1 cellular context compared by ENCODE assay signal in genomic region chr4:114287079-114287696, GRCh38.
TF ChIP-seq lines count a peak whose summit lies in the region.

No MANE protein-coding gene starts in this region.

TF ChIP-seq in HepG2, 621 proteins besides CTCF, POLR2A, EP300 and RAD21 (continued from another document):
- TF ChIP-seq ZNF142 (CRISPR knock-in tag; IDR thresholded peaks at IDR 0.05), result no peak
- peak; percentile 31; the same call in 1 of the 2 replicates for TF ChIP-seq HMG20A (CRISPR knock-in tag; IDR thresholded peaks at IDR 0.05; ENCODE audit: borderline replicate concordance)
- TF ChIP-seq ZMAT5 (CRISPR knock-in tag; IDR thresholded peaks at IDR 0.05; ENCODE audit: borderline replicate concordance, low read depth), result no peak
- TF ChIP-seq KLF13 (CRISPR knock-in tag; IDR thresholded peaks at IDR 0.05), result no peak
- TF ChIP-seq PHF21A (CRISPR knock-in tag; IDR thresholded peaks at IDR 0.05), result peak; percentile 63
- no peak for TF ChIP-seq ZNF670 (CRISPR knock-in tag; IDR thresholded peaks at IDR 0.05; ENCODE audit: borderline replicate concordance)
- peak; percentile 66; the same call in 1 of the 2 replicates for TF ChIP-seq FOXK1 (CRISPR knock-in tag; IDR thresholded peaks at IDR 0.05; ENCODE audit: borderline replicate concordance, low read depth)
- TF ChIP-seq TARDBP (CRISPR knock-in tag; IDR thresholded peaks at IDR 0.05), result peak; percentile 65; the same call in 1 of the 2 replicates
- peak; percentile 98 for TF ChIP-seq ZNF281 (CRISPR knock-in tag; IDR thresholded peaks at IDR 0.05; ENCODE audit: borderline replicate concordance)
- no peak for TF ChIP-seq RFX5 (IDR thresholded peaks at IDR 0.05; ENCODE audit: low read depth, low read length)
- TF ChIP-seq ZNF768 (CRISPR knock-in tag; IDR thresholded peaks at IDR 0.05), result no peak
- 0 out of 2 replicates have a peak, but pooled peaks have one; percentile 36 for TF ChIP-seq ZNF331 (CRISPR knock-in tag; IDR thresholded peaks at IDR 0.05)
- no peak for TF ChIP-seq TBP (CRISPR knock-in tag; IDR thresholded peaks at IDR 0.05)
- peak; percentile 74 for TF ChIP-seq ZFX (CRISPR knock-in tag; IDR thresholded peaks at IDR 0.05; ENCODE audit: low read depth)
- TF ChIP-seq ZSCAN21 (CRISPR knock-in tag; IDR thresholded peaks at IDR 0.05; ENCODE audit: borderline replicate concordance), result no peak
- peak; percentile 59; the same call in 1 of the 2 replicates for TF ChIP-seq FOXJ3 (CRISPR knock-in tag; IDR thresholded peaks at IDR 0.05; ENCODE audit: borderline replicate concordance)
- 0 out of 2 replicates have a peak, but pooled peaks have one; percentile 14 for TF ChIP-seq ISL2 (CRISPR knock-in tag; IDR thresholded peaks at IDR 0.05)
